Comparison of ENCODE assay signal across 18 cellular contexts in the genomic region with DNA sequence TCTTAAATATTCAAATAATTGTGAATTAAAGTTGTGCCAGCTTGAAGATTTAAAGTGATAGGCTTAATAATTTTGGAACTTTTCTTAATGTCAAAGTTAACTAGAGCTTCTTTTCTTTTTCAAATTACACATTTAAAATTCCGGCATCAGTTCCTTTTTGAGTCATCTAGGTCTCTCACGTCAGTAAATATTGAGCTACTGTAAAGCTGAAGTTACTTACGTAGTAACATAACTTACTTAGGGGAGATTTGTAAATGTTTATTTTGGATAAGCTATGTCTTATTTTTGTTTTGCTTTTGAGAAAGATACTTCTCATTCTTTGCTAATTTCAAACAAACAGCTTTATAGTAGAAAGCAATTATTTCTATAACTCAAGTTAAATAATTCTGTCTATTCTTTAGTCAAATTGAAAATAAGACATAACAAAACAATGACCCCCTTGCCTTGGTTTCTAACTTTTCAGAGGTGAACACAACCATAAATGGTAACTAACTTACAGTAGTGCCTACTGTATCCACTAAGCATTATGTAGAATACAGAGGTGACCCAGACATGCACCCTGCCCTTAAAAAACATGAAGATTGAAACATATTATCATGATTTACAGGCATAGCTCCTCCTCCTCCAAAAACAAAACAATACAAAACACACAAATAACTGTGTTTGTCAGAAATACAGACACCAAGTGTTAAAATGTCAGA. TPM values are rescaled to one million over a fixed set of nuclear protein-coding genes. Genes with fewer than 3 reads are reported as not detected.
DNase-seq lines count a peak whose midpoint lies in the region; ATAC-seq, FAIRE-seq and TF ChIP-seq lines count a peak whose summit lies in the region.
"Had no signal": no experiment of that assay in that cellular context is flagged by ENCODE, and none has a peak within 500 bp of the region (broad histone marks: within the 10 kb centered on the region; RNA-seq: fewer than 3 reads in every experiment).

No MANE protein-coding gene starts in this region.

- TF ChIP-seq EP300 in GM12878 (IDR thresholded peaks at IDR 0.05; ENCODE audit: borderline replicate concordance in 1 of 2, control insufficient read depth in 1 of 2, low read depth in 2 of 2, low read length in 2 of 2) = peak; percentile 37 to 47; a peak in 2 of 4 replicates

- H3K27me3 ChIP-seq in GM12878 (replicated peaks in 1 of 2; ENCODE audit: control insufficient read depth in 2 of 2, insufficient read depth in 2 of 2, low read length in 1 of 2) = no peaks in the 10 kb centered on the region
- H3K27me3 ChIP-seq: BE2C, left lung, vagina had no signal

- RAD21 ChIA-PET in GM12878 (lab: Charles Lee; ENCODE audit: unreplicated experiment) = interaction anchor here (0.6 to 4.0 kb wide), 31 partner anchors 10 to 308 kb away, joined by 3 to 47 read pairs (median 5); a partner anchor contains a TSS

- in situ Hi-C loops in GM12878 (cut with MboI) = no loop called here

- 2% methylated on average over 3 of the region's 3 CpGs for WGBS in GM12878 (ENCODE audit: insufficient coverage, insufficient replicate concordance, low lambda C conversion rate, missing lambda C conversion rate)

- no peak for TF ChIP-seq POLR2A in GM12878 (IDR thresholded peaks at IDR 0.05; ENCODE audit: low read depth, low read length)

- no peak for TF ChIP-seq CTCF in GM12878 (IDR thresholded peaks at IDR 0.05 in 2 of 3, conservative IDR thresholded peaks at IDR 0.05 in 1 of 3; ENCODE audit: control insufficient read depth in 2 of 3, extremely low read depth in 1 of 3, insufficient read depth in 1 of 3, low read depth in 3 of 3, low read length in 3 of 3)

- peak overlapping the region; percentile 46 for H3K4me2 ChIP-seq in GM12878 (ENCODE audit: control insufficient read depth, insufficient read depth)

- DNase-seq in GM12878 (ENCODE audit: low read depth, low spot score) = no peak
- DNase-seq in NCI-H187 treated with DMSO at 0.1 percent for 48 hours (lab: John Stamatoyannopoulos, UW) = no peak
- DNase-seq in RCC 7860 (ENCODE audit: low spot score) = no peak
- DNase-seq in mesenteric fat pad (ENCODE audit: low spot score) = no peak
- DNase-seq: activated naive CD8-positive, alpha-beta T cell treated with anti-CD3 and anti-CD28 coated beads, Interleukin-2, amount 10 ng/mL, durations not matched to agents 7 days and 5 days; activated T-cell treated with anti-CD3 and anti-CD28 coated beads for 4 hours; BE2C; DMS153; effector CD8-positive, alpha-beta T cell; H9; left lung; NCI-H2107; stimulated activated naive CD8-positive, alpha-beta T cell treated with anti-CD3 and anti-CD28 coated beads, Interleukin-15, amount 100 ng/mL, for 72 hours had no signal

- H3K9ac ChIP-seq in GM12878 (ENCODE audit: control insufficient read depth, insufficient read depth, low read length) = no peak overlapping the region

- FAIRE-seq in GM12878 (lab: Jason Lieb, UNC) = no peak
- FAIRE-seq in RCC 7860 (lab: Jason Lieb, UNC) = no peak
- FAIRE-seq: bronchial epithelial cell had no signal

- no peaks in the 10 kb centered on the region for H3K36me3 ChIP-seq in GM12878 (ENCODE audit: control insufficient read depth in 2 of 2, insufficient read depth in 2 of 2, low read length in 1 of 2)
- H3K36me3 ChIP-seq: BE2C, left lung, vagina had no signal

- intact Hi-C loops in GM12878 (cut with micrococcal nuclease; ENCODE audit: unreplicated experiment) = loop anchor here (1.0 to 2.0 kb wide), 4 partner anchors 12 to 39 kb away; a partner anchor contains a TSS

- SMC1A ChIA-PET in GM12878 (lab: Charles Lee; ENCODE audit: uncharacterized antibody, unreplicated experiment) = interaction anchor here (0.7 to 7.6 kb wide), 30 partner anchors 9 to 143 kb away, joined by 3 to 87 read pairs (median 5); a partner anchor contains a TSS

- H3K27ac ChIP-seq in GM12878 (ENCODE audit: control insufficient read depth, insufficient read depth) = peak overlapping the region; percentile 62
- H3K27ac ChIP-seq: left lung, vagina had no signal

- H2AFZ ChIP-seq in GM12878 (ENCODE audit: control insufficient read depth, low read depth, low read length) = peak overlapping the region; percentile 37

- H3K9me3 ChIP-seq in GM12878 (replicated peaks; ENCODE audit: control insufficient read depth, insufficient read depth, low read length) = peaks cover 5% of the 10 kb centered on the region; the same call in 2 of the 3 replicates
- H3K9me3 ChIP-seq: BE2C, left lung, vagina had no signal

- H3K79me2 ChIP-seq in GM12878 (ENCODE audit: control insufficient read depth, insufficient read depth, low read length) = no peaks in the 10 kb centered on the region

- CTCF ChIA-PET in GM12878 (lab: Yijun Ruan, JAX) = interaction anchor here (0.7 to 3.0 kb wide), 13 partner anchors 9 to 120 kb away, joined by 3 to 14 read pairs (median 4); no protein-coding TSS in a partner anchor

- H3K4me3 ChIP-seq in GM12878 = no peak overlapping the region
- H3K4me3 ChIP-seq: left lung, vagina had no signal

- no peaks in the 10 kb centered on the region for H4K20me1 ChIP-seq in GM12878 (ENCODE audit: control insufficient read depth, insufficient read depth)

- BruUV-seq in GM12878 (replicated peaks; lab: Mats Ljungman, UMichigan) = no TSS peak

- TF ChIP-seq RAD21 in GM12878 (IDR thresholded peaks at IDR 0.05; ENCODE audit: insufficient read depth, low read depth, low read length) = no peak

- POLR2A ChIA-PET in GM12878 (lab: Charles Lee) = interaction anchor here (0.5 to 2.1 kb wide), 18 partner anchors 10 to 372 kb away, joined by 3 to 16 read pairs (median 5); a partner anchor contains a TSS

- peak; percentile 70 for ATAC-seq in GM18502 (IDR thresholded peaks at IDR 0.05; ENCODE audit: poor library complexity, unreplicated experiment)
- ATAC-seq in GM19351 (IDR thresholded peaks at IDR 0.05; ENCODE audit: unreplicated experiment) = peak; percentile 66
- peak; percentile 57 for ATAC-seq in HG02981 (IDR thresholded peaks at IDR 0.05; ENCODE audit: unreplicated experiment)
- ATAC-seq in GM12878 = peak; percentile 85
- ATAC-seq: left lung; stimulated activated naive CD8-positive, alpha-beta T cell treated with anti-CD3 and anti-CD28 coated beads, Interleukin-15, amount 100 ng/mL, for 72 hours had no signal

- peaks cover 27% of the 10 kb centered on the region for H3K4me1 ChIP-seq in GM12878 (ENCODE audit: control insufficient read depth, insufficient read depth, low read length)
- H3K4me1 ChIP-seq: BE2C, left lung, vagina had no signal

RNA-seq across cellular contexts. Expression of a gene that starts 29.8 kb away (rescaled TPM):
- 338 and 344 TPM in 2 replicates for total RNA-seq in GM12878 (2013; cell fraction: nucleolus; rRNA removed)
- total RNA-seq in GM12878 (2014; rRNA removed) = 27.6 and 36.9 TPM in 2 replicates
- 28.4 and 32.0 TPM in 2 replicates for total RNA-seq in GM12878 (2014; rRNA removed; fragmentation: Illumina TruSeq; extraction: Trizol)
- 23.5 and 26.6 TPM in 2 replicates for total RNA-seq in GM12878 (2021)
- polyA plus RNA-seq in GM12878 (2011; ENCODE audit: low read depth) = 13.3 TPM
- 128 and 134 TPM in 2 replicates for polyA plus RNA-seq in GM12878 (2011; rRNA removed)
- polyA plus RNA-seq in GM12878 (2011; cell fraction: cytosol; rRNA removed) = 38.8 and 53.1 TPM in 2 replicates
- polyA plus RNA-seq in GM12878 (2011; cell fraction: nucleus; rRNA removed) = 186 and 257 TPM in 2 replicates
- polyA plus RNA-seq in GM12878 (2012) = 15.5 and 24.2 TPM in 2 replicates
- 34.3 and 37.7 TPM in 2 replicates for polyA plus RNA-seq in GM12878 (2014; fragmentation: Illumina TruSeq; extraction: Trizol)
- 10 to 100 TPM in 1 of 2 experiments, 1 to 10 TPM in 1; 9.4 to 12.2 TPM for polyA plus RNA-seq in GM12878 (2014; fragmentation: Nextera tagmentation; extraction: Ambion mirVana)
- polyA plus RNA-seq in GM12878 (2014; rRNA removed) = 24.6 and 25.6 TPM in 2 replicates
- 10 to 100 TPM; 16.1 to 16.4 TPM for polyA plus RNA-seq in GM12878 (2016; fragmentation: Nextera tagmentation; extraction: Ambion mirVana)
- polyA minus RNA-seq in GM12878 (2011; rRNA and poly(A)+ RNA removed) = 79.0 and 144 TPM in 2 replicates
- 14.4 and 17.0 TPM in 2 replicates for polyA minus RNA-seq in GM12878 (2011; cell fraction: cytosol; rRNA and poly(A)+ RNA removed)
- polyA minus RNA-seq in GM12878 (2011; cell fraction: nucleus; rRNA and poly(A)+ RNA removed) = 141 and 142 TPM in 2 replicates
- 1.0 TPM for total RNA-seq in mesenteric fat pad
- total RNA-seq: H9 had no signal

RNA-seq across cellular contexts. Expression of a gene that starts 30.2 kb away (rescaled TPM):
- 37.4 and 39.7 TPM in 2 replicates for total RNA-seq in GM12878 (2013; cell fraction: nucleolus; rRNA removed)
- total RNA-seq in GM12878 (2014; rRNA removed) = 3.4 and 4.0 TPM in 2 replicates
- total RNA-seq in GM12878 (2014; rRNA removed; fragmentation: Illumina TruSeq; extraction: Trizol) = 3.2 and 3.9 TPM in 2 replicates
- total RNA-seq in GM12878 (2021) = 1.9 and 2.4 TPM in 2 replicates
- polyA plus RNA-seq in GM12878 (2011; ENCODE audit: low read depth) = 1.5 TPM
- polyA plus RNA-seq in GM12878 (2011; rRNA removed) = 37.3 and 46.0 TPM in 2 replicates
- 19.5 and 25.9 TPM in 2 replicates for polyA plus RNA-seq in GM12878 (2011; cell fraction: cytosol; rRNA removed)
- polyA plus RNA-seq in GM12878 (2011; cell fraction: nucleus; rRNA removed) = 22.2 and 35.4 TPM in 2 replicates
- 1.3 and 3.0 TPM in 2 replicates for polyA plus RNA-seq in GM12878 (2012)
- polyA plus RNA-seq in GM12878 (2014; fragmentation: Illumina TruSeq; extraction: Trizol) = 2.9 and 3.3 TPM in 2 replicates
- 1 to 10 TPM; 1.5 to 2.5 TPM for polyA plus RNA-seq in GM12878 (2014; fragmentation: Nextera tagmentation; extraction: Ambion mirVana)
- polyA plus RNA-seq in GM12878 (2014; rRNA removed) = 1.8 and 2.0 TPM in 2 replicates
- 1 to 10 TPM; 3.0 to 4.1 TPM for polyA plus RNA-seq in GM12878 (2016; fragmentation: Nextera tagmentation; extraction: Ambion mirVana)
- 51.9 and 57.8 TPM in 2 replicates for polyA minus RNA-seq in GM12878 (2011; rRNA and poly(A)+ RNA removed)
- polyA minus RNA-seq in GM12878 (2011; cell fraction: cytosol; rRNA and poly(A)+ RNA removed) = 16.7 and 17.6 TPM in 2 replicates
- 29.9 and 30.0 TPM in 2 replicates for polyA minus RNA-seq in GM12878 (2011; cell fraction: nucleus; rRNA and poly(A)+ RNA removed)
- total RNA-seq in mesenteric fat pad = 3.6 TPM
- total RNA-seq: H9 had no signal

RNA-seq across cellular contexts. Expression of a gene that starts 42.4 kb away (rescaled TPM):
- 9.8 and 12.2 TPM in 2 replicates for total RNA-seq in GM12878 (2013; cell fraction: nucleolus; rRNA removed)
- total RNA-seq in GM12878 (2014; rRNA removed) = 25.2 and 28.2 TPM in 2 replicates
- 42.0 and 45.9 TPM in 2 replicates for total RNA-seq in GM12878 (2014; rRNA removed; fragmentation: Illumina TruSeq; extraction: Trizol)
- total RNA-seq in GM12878 (2021) = 29.0 and 34.2 TPM in 2 replicates
- polyA plus RNA-seq in GM12878 (2011; ENCODE audit: low read depth) = 12.6 TPM
- polyA plus RNA-seq in GM12878 (2011; rRNA removed) = 34.8 and 53.5 TPM in 2 replicates
- 12.3 and 13.3 TPM in 2 replicates for polyA plus RNA-seq in GM12878 (2011; cell fraction: cytosol; rRNA removed)
- polyA plus RNA-seq in GM12878 (2011; cell fraction: nucleus; rRNA removed) = 7.5 and 8.7 TPM in 2 replicates
- 18.1 and 20.1 TPM in 2 replicates for polyA plus RNA-seq in GM12878 (2012)
- polyA plus RNA-seq in GM12878 (2014; fragmentation: Illumina TruSeq; extraction: Trizol) = 28.0 and 32.8 TPM in 2 replicates
- polyA plus RNA-seq in GM12878 (2014; fragmentation: Nextera tagmentation; extraction: Ambion mirVana) = 10 to 100 TPM; 62.2 to 64.4 TPM
- polyA plus RNA-seq in GM12878 (2014; rRNA removed) = 23.0 and 27.8 TPM in 2 replicates
- 10 to 100 TPM; 65.4 to 72.3 TPM for polyA plus RNA-seq in GM12878 (2016; fragmentation: Nextera tagmentation; extraction: Ambion mirVana)
- polyA minus RNA-seq in GM12878 (2011; rRNA and poly(A)+ RNA removed) = 4.7 and 7.4 TPM in 2 replicates
- polyA minus RNA-seq in GM12878 (2011; cell fraction: cytosol; rRNA and poly(A)+ RNA removed) = 5.4 and 6.7 TPM in 2 replicates
- 5.1 and 9.6 TPM in 2 replicates for polyA minus RNA-seq in GM12878 (2011; cell fraction: nucleus; rRNA and poly(A)+ RNA removed)
- 19.5 TPM for total RNA-seq in mesenteric fat pad

Comparison
In these comparisons a context has a peak if more than half of its experiments do, and no peak if none do; other contexts are left out.
1. RNA of a gene that starts 29.8 kb away (total RNA-seq): 23.5 to 344 TPM in GM12878; 1.0 TPM in mesenteric fat pad (single experiment); every median in the first group is over 10 times any median in the second.
2. Peak in every context shown above with its lines, with median percentiles within 50 percentile points of each other: ATAC-seq.